1 cellular context compared by ENCODE assay signal in genomic region chr7:43004076-43004475, GRCh38.
TF ChIP-seq lines count a peak whose summit lies in the region.

No MANE protein-coding gene starts in this region.

TF ChIP-seq in K562, 482 proteins besides CTCF, POLR2A, EP300 and RAD21 (continued from another document):
- TF ChIP-seq PKNOX1 (IDR thresholded peaks at IDR 0.05), result 0 out of 2 replicates have a peak, but pooled peaks have one; percentile 14
- peak; percentile 50; the same call in 1 of the 2 replicates for TF ChIP-seq NCOR1 (IDR thresholded peaks at IDR 0.05)
- TF ChIP-seq MIER1 (IDR thresholded peaks at IDR 0.05; ENCODE audit: low read depth), result peak; percentile 52; the same call in 1 of the 2 replicates
- no peak for TF ChIP-seq MAZ (CRISPR knock-in tag; conservative IDR thresholded peaks at IDR 0.05 in 1 of 2, IDR thresholded peaks at IDR 0.05 in 1 of 2)
- peak; percentile 68 for TF ChIP-seq CBFA2T3 (IDR thresholded peaks at IDR 0.05)
- peak in 1 of 2 experiments; percentile 39; a peak in 2 of 4 replicates for TF ChIP-seq TRIM24 (IDR thresholded peaks at IDR 0.05)
- TF ChIP-seq, protein P1, sequence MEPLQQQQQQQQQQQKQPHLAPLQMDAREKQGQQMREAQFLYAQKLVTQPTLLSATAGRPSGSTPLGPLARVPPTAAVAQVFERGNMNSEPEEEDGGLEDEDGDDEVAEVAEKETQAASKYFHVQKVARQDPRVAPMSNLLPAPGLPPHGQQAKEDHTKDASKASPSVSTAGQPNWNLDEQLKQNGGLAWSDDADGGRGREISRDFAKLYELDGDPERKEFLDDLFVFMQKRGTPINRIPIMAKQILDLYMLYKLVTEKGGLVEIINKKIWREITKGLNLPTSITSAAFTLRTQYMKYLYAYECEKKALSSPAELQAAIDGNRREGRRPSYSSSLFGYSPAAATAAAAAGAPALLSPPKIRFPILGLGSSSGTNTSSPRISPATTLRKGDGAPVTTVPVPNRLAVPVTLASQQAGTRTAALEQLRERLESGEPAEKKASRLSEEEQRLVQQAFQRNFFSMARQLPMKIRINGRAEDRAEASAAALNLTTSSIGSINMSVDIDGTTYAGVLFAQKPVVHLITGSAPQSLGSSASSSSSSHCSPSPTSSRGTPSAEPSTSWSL (CRISPR knock-in tag; IDR thresholded peaks at IDR 0.05; ENCODE audit: borderline replicate concordance), result no peak
- TF ChIP-seq IRF9 (tag; IDR thresholded peaks at IDR 0.05), result no peak
- TF ChIP-seq NR2C1 (IDR thresholded peaks at IDR 0.05), result 0 out of 2 replicates have a peak, but pooled peaks have one; percentile 26
- no peak for TF ChIP-seq NR2C1 (tag; IDR thresholded peaks at IDR 0.05)
- TF ChIP-seq TOE1 (IDR thresholded peaks at IDR 0.05; ENCODE audit: borderline replicate concordance), result no peak
- TF ChIP-seq TOE1 (CRISPR knock-in tag; IDR thresholded peaks at IDR 0.05; ENCODE audit: borderline replicate concordance, low read depth), result no peak
